ENCODE assay signal across 7 cellular contexts in genomic region chr17:65023791-65024190, GRCh38. TPM values are rescaled to one million over a fixed set of nuclear protein-coding genes. Genes with fewer than 3 reads are reported as not detected.
DNase-seq lines count a peak whose midpoint lies in the region; ATAC-seq, FAIRE-seq and TF ChIP-seq lines count a peak whose summit lies in the region.

No MANE protein-coding gene starts in this region.

- H3K36me3 ChIP-seq in neuronal stem cell (replicated peaks in 1 of 2; ENCODE audit: control insufficient read depth in 2 of 2, insufficient read depth in 2 of 2, low read length in 2 of 2) = peaks cover 0 to 2% of the 10 kb centered on the region in 2 donors

- H2BK12ac ChIP-seq in neuronal stem cell (ENCODE audit: low read length) = no peak overlapping the region

- H4K8ac ChIP-seq in neuronal stem cell (ENCODE audit: low read depth, low read length) = no peak overlapping the region

- H3K36me3 Mint-ChIP-seq in activated naive CD8-positive, alpha-beta T cell treated with anti-CD3 and anti-CD28 coated beads for 36 hours = peaks cover 29% of the 10 kb centered on the region
- peaks cover 13% of the 10 kb centered on the region for H3K36me3 Mint-ChIP-seq in nephron (ENCODE audit: low read depth)

- H2AFZ ChIP-seq in neuronal stem cell (ENCODE audit: low read length) = no peak overlapping the region

- H4K91ac ChIP-seq in neuronal stem cell (ENCODE audit: low read depth, low read length, poor library complexity) = no peak overlapping the region

- no peak overlapping the region for H3K4me3 Mint-ChIP-seq in activated naive CD8-positive, alpha-beta T cell treated with anti-CD3 and anti-CD28 coated beads for 36 hours
- H3K4me3 Mint-ChIP-seq in nephron = no peak overlapping the region

- H3K27ac ChIP-seq in neuronal stem cell (replicated peaks; ENCODE audit: low read length) = no peak overlapping the region

- no peaks in the 10 kb centered on the region for H3K27me3 Mint-ChIP-seq in activated naive CD8-positive, alpha-beta T cell treated with anti-CD3 and anti-CD28 coated beads for 36 hours
- no peaks in the 10 kb centered on the region for H3K27me3 Mint-ChIP-seq in nephron (ENCODE audit: low read depth)

- no peak for TF ChIP-seq CTCF in nephron (IDR thresholded peaks at IDR 0.05; ENCODE audit: unreplicated experiment in 3 of 3)

- no CpG with 5 or more reads among the region's 5 CpGs for WGBS in neuronal stem cell (ENCODE audit: extremely low coverage in 2 of 2, insufficient read length in 2 of 2, insufficient replicate concordance in 1 of 2), 2 donors

- H3K79me1 ChIP-seq in neuronal stem cell (ENCODE audit: low read depth, low read length) = no peaks in the 10 kb centered on the region

- no peak overlapping the region for H3K4me2 ChIP-seq in neuronal stem cell (ENCODE audit: insufficient read depth, low read length, poor library complexity, severe bottlenecking)

- no peak overlapping the region for H2BK15ac ChIP-seq in neuronal stem cell (ENCODE audit: low read length)

- FAIRE-seq in H54 (lab: Jason Lieb, UNC) = peak; percentile 41

- no peak overlapping the region for H2AK5ac ChIP-seq in neuronal stem cell (ENCODE audit: low read depth, low read length)

- no peak overlapping the region for H2BK120ac ChIP-seq in neuronal stem cell (ENCODE audit: low read depth, low read length)

- H3K27me3 ChIP-seq in neuronal stem cell (ENCODE audit: control insufficient read depth in 3 of 3, insufficient read depth in 3 of 3, low read depth in 1 of 3, low read length in 3 of 3) = no peaks in the 10 kb centered on the region

- no peak overlapping the region for H3K4ac ChIP-seq in neuronal stem cell (ENCODE audit: low read length)

- no peak overlapping the region for H3K4me3 ChIP-seq in neuronal stem cell (ENCODE audit: low read length in 2 of 2)

- H3K14ac ChIP-seq in neuronal stem cell (ENCODE audit: low read length) = no peak overlapping the region

- no peak overlapping the region for H3K23ac ChIP-seq in neuronal stem cell (ENCODE audit: low read depth, low read length, poor library complexity)

- H3K4me1 Mint-ChIP-seq in activated naive CD8-positive, alpha-beta T cell treated with anti-CD3 and anti-CD28 coated beads for 36 hours = peaks cover 77% of the 10 kb centered on the region
- peaks cover 53% of the 10 kb centered on the region for H3K4me1 Mint-ChIP-seq in nephron

- no peak for TF ChIP-seq POLR2A in H54 (IDR thresholded peaks at IDR 0.05; ENCODE audit: low read depth, low read length)

- no peak overlapping the region for H3K9ac ChIP-seq in neuronal stem cell (ENCODE audit: low read depth, low read length, poor library complexity)

- no peak overlapping the region for H3K18ac ChIP-seq in neuronal stem cell (ENCODE audit: low read length)

- peak overlapping the region; percentile 65 for H3K27ac Mint-ChIP-seq in activated naive CD8-positive, alpha-beta T cell treated with anti-CD3 and anti-CD28 coated beads for 36 hours
- H3K27ac Mint-ChIP-seq in nephron = peak overlapping the region; percentile 30 to 93 (median 82)

- no peak for ATAC-seq in GM21515 (IDR thresholded peaks at IDR 0.05; ENCODE audit: unreplicated experiment)
- no peak for ATAC-seq in GM19395 (IDR thresholded peaks at IDR 0.05; ENCODE audit: unreplicated experiment)

- no peaks in the 10 kb centered on the region for H3K9me3 ChIP-seq in neuronal stem cell (replicated peaks in 1 of 2; ENCODE audit: control insufficient read depth in 2 of 2, insufficient read depth in 1 of 2, low read depth in 1 of 2, low read length in 2 of 2)

- H3K4me1 ChIP-seq in neuronal stem cell (ENCODE audit: control insufficient read depth in 2 of 2, insufficient read depth in 1 of 2, low read depth in 1 of 2, low read length in 2 of 2) = peaks cover 0 to 3% of the 10 kb centered on the region in 2 donors

- H2BK5ac ChIP-seq in neuronal stem cell (ENCODE audit: low read length) = no peak overlapping the region

- peaks cover 4% of the 10 kb centered on the region for H3K9me3 Mint-ChIP-seq in activated naive CD8-positive, alpha-beta T cell treated with anti-CD3 and anti-CD28 coated beads for 36 hours
- no peaks in the 10 kb centered on the region for H3K9me3 Mint-ChIP-seq in nephron

- DNase-seq in DMS79 (lab: John Stamatoyannopoulos, UW) (peak; percentile 31), H54 (ENCODE audit: insufficient read length, low spot score) (no peak), neuronal stem cell (ENCODE audit: low spot score) (no peak)
- DNase-seq in activated naive CD8-positive, alpha-beta T cell treated with anti-CD3 and anti-CD28 coated beads for 36 hours = no peak

RNA-seq across cellular contexts. Expression of gene GNA13, which starts 32.7 kb away (rescaled TPM):
- total RNA-seq in activated naive CD8-positive, alpha-beta T cell treated with anti-CD3 and anti-CD28 coated beads for 36 hours = 10 to 100 TPM; 53.8 to 54.2 TPM
- 28.1 TPM for polyA plus RNA-seq in neuronal stem cell (2013, experiment 1 of 2)
- 29.3 TPM for polyA plus RNA-seq in neuronal stem cell (2013, experiment 2 of 2)
